In genomic region chr5:127031147-127031862, GRCh38 we compare ENCODE assay signal across 8 cellular contexts. TPM values are rescaled to one million over a fixed set of nuclear protein-coding genes. Genes with fewer than 3 reads are reported as not detected.
DNase-seq lines count a peak whose midpoint lies in the region; ATAC-seq and TF ChIP-seq lines count a peak whose summit lies in the region.

No MANE protein-coding gene starts in this region.

- TF ChIP-seq CTCF in GM06990 (IDR thresholded peaks at IDR 0.05; ENCODE audit: insufficient read depth, low read length, poor library complexity, severe bottlenecking) (no peak), PC-3 (conservative IDR thresholded peaks at IDR 0.05; ENCODE audit: low read depth, low read length) (no peak), MCF 10A (IDR thresholded peaks at IDR 0.05; ENCODE audit: unreplicated experiment) (no peak), lung (IDR thresholded peaks at IDR 0.05; ENCODE audit: control extremely low read depth, extremely low read depth) (no peak), tibial nerve (IDR thresholded peaks at IDR 0.05) (no peak)

- intact Hi-C loops in PC-3 (cut with micrococcal nuclease) = no loop called here
- intact Hi-C loops in MCF 10A (cut with micrococcal nuclease) = loop anchor here (2.0 to 5.0 kb wide), 4 partner anchors 69 to 461 kb away; no protein-coding TSS in a partner anchor

- H2AFZ ChIP-seq in PC-3 (ENCODE audit: low read length) = peak overlapping the region; percentile 98

- peak overlapping the region; percentile 46; the same call in 1 of the 2 replicates for H3K9ac ChIP-seq in PC-3 (ENCODE audit: low read length)

- no peak for TF ChIP-seq EP300 in tibial nerve (IDR thresholded peaks at IDR 0.05)

- no peaks in the 10 kb centered on the region for H3K9me3 Mint-ChIP-seq in MCF 10A (ENCODE audit: unreplicated experiment)

- ATAC-seq in PC-3 = no peak
- no peak for ATAC-seq in lung (ENCODE audit: insufficient read depth, low FRiP score)

- CTCF ChIA-PET in PC-3 (lab: Charles Lee) (interaction anchor here (0.6 kb wide), 1 partner anchor 12 kb away, joined by 3 read pairs; no protein-coding TSS in a partner anchor), MCF 10A (lab: Yijun Ruan, JAX) (interaction anchor here (0.6 to 1.7 kb wide), 6 partner anchors 16 to 250 kb away, joined by 3 to 5 read pairs (median 3); no protein-coding TSS in a partner anchor)

- H3F3A ChIP-seq in PC-3 (ENCODE audit: low read length, unreplicated experiment) = no peaks in the 10 kb centered on the region

- H3K4me3 ChIP-seq in GM06990 (replicated peaks; ENCODE audit: low read depth, low read length) = peak overlapping the region; percentile 89
- H3K4me3 ChIP-seq in H7 (ENCODE audit: insufficient read depth, low read depth, low read length) = peak overlapping the region; percentile 63
- peak overlapping the region; percentile 91 for H3K4me3 ChIP-seq in PC-3 (ENCODE audit: low read length)
- peak overlapping the region; percentile 58 for H3K4me3 ChIP-seq in lung
- H3K4me3 ChIP-seq in tibial nerve = peak overlapping the region; percentile 48 to 89 (median 77)

- H3K27ac ChIP-seq in PC-3 (ENCODE audit: low read length) = no peak overlapping the region
- H3K27ac ChIP-seq in lung (ENCODE audit: low read depth in 1 of 2, low read length in 1 of 2) = peak overlapping the region; percentile 84 to 87
- peak overlapping the region; percentile 10 to 87 (median 86) for H3K27ac ChIP-seq in tibial nerve

- DNase-seq in GM06990 (ENCODE audit: extremely low read depth, insufficient read length) (no peak), H7 (peak; percentile 65), PC-3 (no peak), MCF 10A (ENCODE audit: unreplicated experiment) (no peak), lung (ENCODE audit: low spot score) (no peak), tibial nerve (ENCODE audit: low spot score in 2 of 2) (no peak), SW 1271 (lab: John Stamatoyannopoulos, UW) (no peak), AG08396 (ENCODE audit: low spot score) (no peak)

- H3K4me1 ChIP-seq in PC-3 (ENCODE audit: insufficient read depth, low read length) (peaks cover 19% of the 10 kb centered on the region), lung (ENCODE audit: control insufficient read depth in 2 of 2, insufficient read depth in 2 of 2, low read length in 2 of 2) (peaks cover 5 to 6% of the 10 kb centered on the region in 2 donors), tibial nerve (peaks cover 0 to 21% (median 4%) of the 10 kb centered on the region in 4 donors)

- H3K9me2 ChIP-seq in PC-3 (replicated peaks; ENCODE audit: low read length) = no peaks in the 10 kb centered on the region

- peak overlapping the region; percentile 49 for H3K27ac Mint-ChIP-seq in MCF 10A (ENCODE audit: low read depth, unreplicated experiment)

- BruUV-seq in PC-3 (replicated peaks; lab: Mats Ljungman, UMichigan) (no TSS peak), MCF 10A (replicated peaks; lab: Mats Ljungman, UMichigan) (TSS peak; percentile 55)

- H3K27me3 ChIP-seq in GM06990 (replicated peaks; ENCODE audit: control insufficient read depth, insufficient read depth, low read length) (no peaks in the 10 kb centered on the region), H7 (ENCODE audit: control insufficient read depth, insufficient read depth, low read length) (peaks cover 23% of the 10 kb centered on the region), PC-3 (ENCODE audit: low read length) (no peaks in the 10 kb centered on the region), lung (ENCODE audit: control insufficient read depth, insufficient read depth) (no peaks in the 10 kb centered on the region), tibial nerve (no peaks in the 10 kb centered on the region)

- H3K4me1 Mint-ChIP-seq in MCF 10A (ENCODE audit: insufficient read depth, unreplicated experiment) = peaks cover 11% of the 10 kb centered on the region

- H3K36me3 ChIP-seq in GM06990 (ENCODE audit: control insufficient read depth, insufficient read depth, low read length) = no peaks in the 10 kb centered on the region
- H3K36me3 ChIP-seq in H7 (replicated peaks; ENCODE audit: control insufficient read depth, insufficient read depth, low read length) = no peaks in the 10 kb centered on the region
- no peaks in the 10 kb centered on the region for H3K36me3 ChIP-seq in PC-3 (ENCODE audit: low read depth, low read length)
- H3K36me3 ChIP-seq in lung (ENCODE audit: control insufficient read depth in 2 of 2, insufficient read depth in 2 of 2, low read length in 2 of 2) = no peaks in the 10 kb centered on the region
- H3K36me3 ChIP-seq in tibial nerve = no peaks in the 10 kb centered on the region

- POLR2A ChIA-PET in PC-3 (lab: Charles Lee; ENCODE audit: unreplicated experiment) = interaction anchor here (0.6 kb wide), 1 partner anchor 175 kb away, joined by 6 read pairs; no protein-coding TSS in a partner anchor
- POLR2A ChIA-PET in MCF 10A (lab: Yijun Ruan, JAX) = interaction anchor here (0.8 to 2.2 kb wide), 13 partner anchors 8 to 281 kb away, joined by 3 to 15 read pairs (median 5); partner anchors contain the start of gene C5orf63

- H3K9me3 ChIP-seq in PC-3 (ENCODE audit: low read length) (no peaks in the 10 kb centered on the region), lung (ENCODE audit: control insufficient read depth in 2 of 2, insufficient read depth in 1 of 2, low read length in 1 of 2) (no peaks in the 10 kb centered on the region), tibial nerve (no peaks in the 10 kb centered on the region)

- no peaks in the 10 kb centered on the region for H3K36me3 Mint-ChIP-seq in MCF 10A (ENCODE audit: insufficient read depth, unreplicated experiment)

- no peaks in the 10 kb centered on the region for H3K79me2 ChIP-seq in PC-3 (ENCODE audit: low read length)

- 16% methylated on average over 45 of the region's 45 CpGs for WGBS in lung, 2 donors
- 31 to 35% methylated on average over 28 to 35 of the region's 45 CpGs for WGBS in tibial nerve, 2 donors

- peak overlapping the region; percentile 100 for H3K4me2 ChIP-seq in PC-3 (ENCODE audit: low read length)

- H3K4me3 Mint-ChIP-seq in MCF 10A (ENCODE audit: unreplicated experiment) = peak overlapping the region; percentile 84

- H4K20me1 ChIP-seq in PC-3 (ENCODE audit: low read length) = no peaks in the 10 kb centered on the region

- H3K27me3 Mint-ChIP-seq in MCF 10A (ENCODE audit: insufficient read depth, unreplicated experiment) = no peaks in the 10 kb centered on the region

- no peak for TF ChIP-seq POLR2A in tibial nerve (IDR thresholded peaks at IDR 0.05)

RNA-seq across cellular contexts. Expression of gene MARCHF3, which starts 0.9 kb away (rescaled TPM):
- 15.9 and 19.0 TPM in 2 replicates for total RNA-seq in H7 (2014; rRNA removed; shearing (Covaris generic))
- total RNA-seq in PC-3 (2014; rRNA removed) = 1.3 and 2.5 TPM in 2 replicates
- total RNA-seq in MCF 10A (2022) = 5.4 and 6.9 TPM in 2 replicates
- total RNA-seq in lung = 10 to 100 TPM; 10.2 to 17.0 TPM
- 10 to 100 TPM in 1 of 2 donors, 1 to 10 TPM in 1; 3.7 to 16.0 TPM for polyA plus RNA-seq in lung
- 1 to 10 TPM; 1.8 to 8.7 (median 4.7) TPM for total RNA-seq in tibial nerve

RNA-seq across cellular contexts. Expression of gene C5orf63, which starts 42.0 kb away (rescaled TPM):
- 0.37 and 0.90 TPM in 2 replicates for total RNA-seq in H7 (2014; rRNA removed; shearing (Covaris generic))
- 2.9 and 3.7 TPM in 2 replicates for total RNA-seq in PC-3 (2014; rRNA removed)
- 10.8 and 11.1 TPM in 2 replicates for total RNA-seq in MCF 10A (2022)
- 1 to 10 TPM; 5.6 to 9.6 TPM for total RNA-seq in lung
- 1 to 10 TPM; 2.7 to 6.0 TPM for polyA plus RNA-seq in lung
- total RNA-seq in tibial nerve = 1 to 10 TPM; 1.0 to 7.2 (median 2.0) TPM
